In genomic region chr2:1721706-1722483, GRCh38 we compare ENCODE assay signal across 10 cellular contexts. TPM values are rescaled to one million over a fixed set of nuclear protein-coding genes. Genes with fewer than 3 reads are reported as not detected.
A peak's percentile ranks its signal among the peaks of the same experiment; 100 is the strongest.
DNase-seq lines count a peak whose midpoint lies in the region; ATAC-seq and TF ChIP-seq lines count a peak whose summit lies in the region.
"Had no signal": no experiment of that assay in that cellular context is flagged by ENCODE, and none has a peak within 500 bp of the region (broad histone marks: within the 10 kb centered on the region; RNA-seq: fewer than 3 reads in every experiment).

No MANE protein-coding gene starts in this region.

- H3K4me3 ChIP-seq in epithelial cell of proximal tubule (ENCODE audit: low read depth, low read length) (peak overlapping the region; percentile 27), mucosa of descending colon (no peak overlapping the region)

- TF ChIP-seq CTCF in epithelial cell of proximal tubule (conservative IDR thresholded peaks at IDR 0.05; ENCODE audit: low read depth, low read length), result no peak
- TF ChIP-seq CTCF in mucosa of descending colon (IDR thresholded peaks at IDR 0.05), result no peak

- no peak for DNase-seq in Right ventricle myocardium superior
- no peak for DNase-seq in Right ventricle myocardium inferior (ENCODE audit: missing footprints)
- peak; percentile 97 for DNase-seq in epithelial cell of proximal tubule (ENCODE audit: low read depth)
- no peak for DNase-seq in mucosa of descending colon
- no peak for DNase-seq in NCI-H187 treated with DMSO at 0.1 percent for 48 hours (lab: John Stamatoyannopoulos, UW)
- DNase-seq in mucosa of gallbladder (ENCODE audit: low spot score), result no peak
- DNase-seq: 8988T had no signal

- no peaks in the 10 kb centered on the region for H3K36me3 ChIP-seq in mucosa of descending colon (ENCODE audit: low read depth)
- H3K36me3 ChIP-seq: neutrophil had no signal

- no peaks in the 10 kb centered on the region for H3K4me1 ChIP-seq in mucosa of descending colon (ENCODE audit: low read depth)

- ATAC-seq in Right ventricle myocardium superior (ENCODE audit: poor library complexity) (peak; percentile 27), Right ventricle myocardium inferior (no peak), mucosa of descending colon (peak; percentile 32), HG02763 (IDR thresholded peaks at IDR 0.05; ENCODE audit: unreplicated experiment) (no peak), GM21723 (IDR thresholded peaks at IDR 0.05; ENCODE audit: unreplicated experiment) (no peak)

- H3K9me3 ChIP-seq in mucosa of descending colon, result no peaks in the 10 kb centered on the region
- H3K9me3 ChIP-seq: neutrophil had no signal

- intact Hi-C loops in Right ventricle myocardium superior (cut with DNase I), result no loop called here
- intact Hi-C loops in Right ventricle myocardium inferior (cut with DNase I), result loop anchor here (2.0 kb wide), 1 partner anchor 21 kb away; no protein-coding TSS in a partner anchor
- intact Hi-C loops in mucosa of descending colon (cut with DNase I, micrococcal nuclease), result no loop called here

RNA-seq across cellular contexts. Expression of gene PXDN, which starts 22.4 kb away (rescaled TPM):
- 15.6 TPM for total RNA-seq in Right ventricle myocardium superior
- 19.7 TPM for total RNA-seq in Right ventricle myocardium inferior
- total RNA-seq in epithelial cell of proximal tubule, result 195 and 197 TPM in 2 replicates
- total RNA-seq in mucosa of descending colon, result 10 to 100 TPM in 2 of 3 donors, 1 to 10 TPM in 1; 9.3 to 52.4 (median 11.9) TPM
- total RNA-seq in mucosa of gallbladder, result 31.1 TPM

Comparison
In these comparisons a context has a peak if more than half of its experiments do, and no peak if none do; other contexts are left out.
1. ATAC-seq: peak in Right ventricle myocardium superior (single experiment) and mucosa of descending colon (single experiment); none in Right ventricle myocardium inferior (single experiment), HG02763 (single experiment) and GM21723 (single experiment).